In the genomic region with DNA sequence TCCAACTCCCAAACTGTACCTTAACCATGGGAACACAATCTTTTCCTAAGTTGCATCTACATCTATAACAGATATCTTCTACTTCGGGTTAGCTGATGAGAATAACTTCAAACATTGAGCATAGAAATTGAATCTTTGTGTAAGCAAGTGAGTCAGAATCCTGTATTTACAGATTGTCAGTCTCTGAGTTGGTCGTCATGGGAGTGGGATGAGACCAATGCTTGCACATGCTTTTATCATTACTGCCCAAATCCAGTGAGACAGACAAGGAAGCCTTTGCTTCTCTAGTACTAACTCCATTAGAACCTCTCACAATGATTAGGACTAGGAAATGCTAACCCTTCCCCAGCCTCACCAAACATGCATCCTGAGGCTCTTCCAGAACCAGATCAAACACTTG, we compare ENCODE assay signal across 18 cellular contexts.
DNase-seq lines count a peak whose midpoint lies in the region; ATAC-seq and TF ChIP-seq lines count a peak whose summit lies in the region.
"Had no signal": no experiment of that assay in that cellular context is flagged by ENCODE, and none has a peak within 500 bp of the region (broad histone marks: within the 10 kb centered on the region; RNA-seq: fewer than 3 reads in every experiment).

No MANE protein-coding gene starts in this region.

- H3K79me2 ChIP-seq in GM23248 (ENCODE audit: insufficient read depth) (no peaks in the 10 kb centered on the region), SK-N-SH (ENCODE audit: insufficient read depth) (no peaks in the 10 kb centered on the region)

- DNase-seq in GM23248 (peak; percentile 5), IMR-90 (peak; percentile 80), iris pigment epithelial cell (ENCODE audit: low read depth) (peak; percentile 67), stomach (no peak), SK-N-SH (no peak), Right ventricle myocardium inferior (ENCODE audit: missing footprints) (no peak), activated T-cell treated with anti-CD3 and anti-CD28 coated beads for 4 hours (no peak)
- DNase-seq: C1 segment of cervical spinal cord; CD4-positive, CD25-positive, alpha-beta regulatory T cell; CD8-positive, alpha-beta memory T cell; COR-L47; DMS 273 treated with DMSO at 0.1 percent for 48 hours; DMS79; GF-D8; KBM-7 had no signal

- intact Hi-C loops in IMR-90 (cut with micrococcal nuclease) (no loop called here), stomach (cut with DNase I; ENCODE audit: low total_unique reads) (no loop called here), Right ventricle myocardium inferior (cut with DNase I) (no loop called here)

- H3K27ac ChIP-seq in BLaER1 (peak overlapping the region; percentile 99), GM23248 (no peak overlapping the region), IMR-90 (ENCODE audit: insufficient read depth, low read length) (no peak overlapping the region), stomach (no peak overlapping the region), SK-N-SH (ENCODE audit: low read depth in 2 of 2, low read length in 1 of 2) (no peak overlapping the region)
- H3K27ac ChIP-seq: 22Rv1 had no signal

- no peak for TF ChIP-seq RAD21 in IMR-90 (IDR thresholded peaks at IDR 0.05; ENCODE audit: low read length)
- no peak for TF ChIP-seq RAD21 in SK-N-SH (IDR thresholded peaks at IDR 0.05; ENCODE audit: low read length)

- peak overlapping the region in 1 of 2 experiments; percentile 39; a peak in 1 of 4 replicates for H4K8ac ChIP-seq in IMR-90 (ENCODE audit: low read depth in 2 of 2, low read length in 2 of 2)

- dilution Hi-C loops in IMR-90 (cut with HindIII; ENCODE audit: low sequenced_read_pairs, unreplicated experiment), result no loop called here

- no peak overlapping the region for H4K5ac ChIP-seq in IMR-90 (ENCODE audit: low read depth, low read length)

- in situ Hi-C loops in GM23248 (cut with MboI), result no loop called here
- in situ Hi-C loops in IMR-90 (cut with MboI; ENCODE audit: low sequenced_read_pairs), result no loop called here

- H4K20me1 ChIP-seq in BLaER1, result no peaks in the 10 kb centered on the region
- no peaks in the 10 kb centered on the region for H4K20me1 ChIP-seq in GM23248 (ENCODE audit: insufficient read depth)
- H4K20me1 ChIP-seq in IMR-90 (ENCODE audit: insufficient read depth, low read length), result no peaks in the 10 kb centered on the region
- no peaks in the 10 kb centered on the region for H4K20me1 ChIP-seq in SK-N-SH (ENCODE audit: insufficient read depth)

- peak overlapping the region; percentile 15; the same call in 1 of the 2 replicates for H2BK20ac ChIP-seq in IMR-90 (ENCODE audit: low read depth, low read length)

- BruUV-seq in IMR-90 (replicated peaks; lab: Mats Ljungman, UMichigan), result no TSS peak

- H3K4ac ChIP-seq in IMR-90 (ENCODE audit: low read depth, low read length), result peak overlapping the region; percentile 2; the same call in 1 of the 2 replicates

- peak overlapping the region; percentile 29 for H2BK5ac ChIP-seq in IMR-90 (ENCODE audit: low read depth, low read length, poor library complexity, severe bottlenecking)

- H3K4me2 ChIP-seq in BLaER1 (peak overlapping the region; percentile 72), GM23248 (ENCODE audit: unreplicated experiment) (no peak overlapping the region), IMR-90 (ENCODE audit: low read depth, low read length) (no peak overlapping the region), SK-N-SH (no peak overlapping the region)

- peak overlapping the region; percentile 22; the same call in 1 of the 2 replicates for H3K4me3 ChIP-seq in BLaER1
- no peak overlapping the region for H3K4me3 ChIP-seq in GM23248
- no peak overlapping the region for H3K4me3 ChIP-seq in IMR-90 (ENCODE audit: insufficient read depth, low read depth, low read length)
- no peak overlapping the region for H3K4me3 ChIP-seq in stomach
- no peak overlapping the region for H3K4me3 ChIP-seq in SK-N-SH (ENCODE audit: low read depth in 2 of 2, low read length in 1 of 2)
- H3K4me3 ChIP-seq: HAP-1 had no signal

- H3K9me3 ChIP-seq in BLaER1, result peaks cover 40% of the 10 kb centered on the region
- H3K9me3 ChIP-seq in GM23248 (ENCODE audit: low read depth), result no peaks in the 10 kb centered on the region
- no peaks in the 10 kb centered on the region for H3K9me3 ChIP-seq in IMR-90 (ENCODE audit: control insufficient read depth, insufficient read depth, low read length)
- no peaks in the 10 kb centered on the region for H3K9me3 ChIP-seq in stomach
- no peaks in the 10 kb centered on the region for H3K9me3 ChIP-seq in SK-N-SH
- H3K9me3 ChIP-seq: HAP-1 had no signal

- H2BK15ac ChIP-seq in IMR-90 (ENCODE audit: low read depth, low read length), result no peak overlapping the region

- TF ChIP-seq EP300 in stomach (IDR thresholded peaks at IDR 0.05) (no peak), SK-N-SH (IDR thresholded peaks at IDR 0.05; ENCODE audit: borderline replicate concordance in 1 of 2, low read depth in 1 of 2, low read length in 1 of 2) (no peak)

- H3K9me1 ChIP-seq in IMR-90 (ENCODE audit: insufficient read depth, low read length), result peaks cover 3% of the 10 kb centered on the region; the same call in 1 of the 2 replicates

- no peaks in the 10 kb centered on the region for H3F3A ChIP-seq in GM23248 (ENCODE audit: insufficient read depth)
- no peaks in the 10 kb centered on the region for H3F3A ChIP-seq in SK-N-SH (replicated peaks; ENCODE audit: insufficient read depth)

- H2AK5ac ChIP-seq in IMR-90 (ENCODE audit: low read depth, low read length), result no peak overlapping the region

- CTCF ChIA-PET in IMR-90 (lab: Yijun Ruan, JAX), result no interaction called here
- CTCF ChIA-PET in SK-N-SH (lab: Yijun Ruan, JAX), result no interaction called here

- H3K9me2 ChIP-seq in GM23248 (ENCODE audit: insufficient read depth) (no peaks in the 10 kb centered on the region), SK-N-SH (no peaks in the 10 kb centered on the region)

- H2AFZ ChIP-seq in GM23248 (no peak overlapping the region), IMR-90 (replicated peaks; ENCODE audit: low read length, poor library complexity) (no peak overlapping the region), SK-N-SH (ENCODE audit: low read depth) (no peak overlapping the region)

- H3K4me1 ChIP-seq in BLaER1, result peaks cover 98% of the 10 kb centered on the region
- peaks cover 2% of the 10 kb centered on the region for H3K4me1 ChIP-seq in GM23248 (ENCODE audit: insufficient read depth)
- no peaks in the 10 kb centered on the region; the same call in 1 of the 2 replicates for H3K4me1 ChIP-seq in IMR-90 (ENCODE audit: control insufficient read depth, insufficient read depth, low read length)
- H3K4me1 ChIP-seq in stomach, result no peaks in the 10 kb centered on the region
- H3K4me1 ChIP-seq in SK-N-SH (ENCODE audit: control insufficient read depth in 1 of 2, insufficient read depth in 2 of 2, low read depth in 1 of 2, low read length in 1 of 2), result no peaks in the 10 kb centered on the region
- H3K4me1 ChIP-seq: HAP-1 had no signal

- no peak for TF ChIP-seq POLR2A in IMR-90 (IDR thresholded peaks at IDR 0.05; ENCODE audit: low read depth, low read length)
- no peak for TF ChIP-seq POLR2A in stomach (IDR thresholded peaks at IDR 0.05)

- no peak overlapping the region for H3K56ac ChIP-seq in IMR-90 (ENCODE audit: extremely low read depth, insufficient read depth, low read length)

- H3K27me3 ChIP-seq in BLaER1 (no peaks in the 10 kb centered on the region), GM23248 (replicated peaks; ENCODE audit: insufficient read depth) (no peaks in the 10 kb centered on the region), IMR-90 (ENCODE audit: control insufficient read depth, insufficient read depth, low read length) (no peaks in the 10 kb centered on the region), stomach (no peaks in the 10 kb centered on the region), SK-N-SH (ENCODE audit: insufficient read depth) (no peaks in the 10 kb centered on the region)

- no peak overlapping the region; the same call in 1 of the 2 replicates for H4K91ac ChIP-seq in IMR-90 (ENCODE audit: insufficient read depth, low read depth, low read length)

- TF ChIP-seq CTCF in IMR-90 (conservative IDR thresholded peaks at IDR 0.05; ENCODE audit: low read depth, low read length) (no peak), stomach (IDR thresholded peaks at IDR 0.05) (no peak), SK-N-SH (IDR thresholded peaks at IDR 0.05) (no peak)

- H3K36me3 ChIP-seq in BLaER1 (peaks cover 26% of the 10 kb centered on the region), GM23248 (ENCODE audit: low read depth) (no peaks in the 10 kb centered on the region), IMR-90 (ENCODE audit: control insufficient read depth, insufficient read depth, low read length) (no peaks in the 10 kb centered on the region), stomach (no peaks in the 10 kb centered on the region), SK-N-SH (replicated peaks in 1 of 2; ENCODE audit: control insufficient read depth in 1 of 2, insufficient read depth in 2 of 2, low read length in 1 of 2) (no peaks in the 10 kb centered on the region)
- H3K36me3 ChIP-seq: HAP-1 had no signal

- H3K18ac ChIP-seq in IMR-90 (ENCODE audit: low read depth, low read length), result peak overlapping the region; percentile 16; the same call in 1 of the 2 replicates

- no peak overlapping the region for H3K23ac ChIP-seq in IMR-90 (ENCODE audit: low read depth, low read length)

- WGBS in GM23248 (ENCODE audit: low coverage in 1 of 2, low lambda C conversion rate in 2 of 2, missing lambda C conversion rate in 2 of 2), 2 experiments, result 81 to 88% methylated on average over 2 of the region's 2 CpGs
- no CpG with 5 or more reads among the region's 2 CpGs for WGBS in IMR-90 (ENCODE audit: extremely low coverage in 2 of 2, insufficient read length in 1 of 2), 2 experiments
- 51 to 70% (median 60%) methylated on average over 2 of the region's 2 CpGs for WGBS in stomach, 5 donors
- 27% methylated on average over 2 of the region's 2 CpGs for WGBS in SK-N-SH (ENCODE audit: low lambda C conversion rate)

- H3K9ac ChIP-seq in BLaER1, result no peak overlapping the region
- no peak overlapping the region for H3K9ac ChIP-seq in GM23248
- no peak overlapping the region for H3K9ac ChIP-seq in IMR-90 (ENCODE audit: low read depth, low read length)
- no peak overlapping the region for H3K9ac ChIP-seq in SK-N-SH

- H3K79me1 ChIP-seq in IMR-90 (ENCODE audit: low read depth in 1 of 2, low read length in 2 of 2), result no peaks in the 10 kb centered on the region

- H3K14ac ChIP-seq in IMR-90 (replicated peaks; ENCODE audit: low read depth, low read length), result peak overlapping the region; percentile 15; the same call in 1 of the 2 replicates

- POLR2A ChIA-PET in IMR-90 (lab: Charles Lee; ENCODE audit: unreplicated experiment) (no interaction called here), SK-N-SH (lab: Yijun Ruan, JAX) (no interaction called here)

- peak overlapping the region; percentile 33; the same call in 1 of the 2 replicates for H2BK120ac ChIP-seq in IMR-90 (ENCODE audit: low read depth, low read length)

- ATAC-seq in IMR-90 (ENCODE audit: low read depth) (peak; percentile 73), Right ventricle myocardium inferior (no peak)

- no peak overlapping the region for H2AK9ac ChIP-seq in IMR-90 (replicated peaks; ENCODE audit: low read depth, low read length, poor library complexity)

TF ChIP-seq in IMR-90, 13 proteins besides CTCF, POLR2A, EP300 and RAD21 (continues in another document):
- no peak for TF ChIP-seq BHLHE40 (IDR thresholded peaks at IDR 0.05; ENCODE audit: low read depth, low read length)

Comparison
In these comparisons a context has a peak if more than half of its experiments do, and no peak if none do; other contexts are left out.
1. DNase-seq: peak in GM23248 (single experiment), IMR-90 (single experiment) and iris pigment epithelial cell (single experiment); none in stomach (single experiment), SK-N-SH (single experiment), Right ventricle myocardium inferior (single experiment) and activated T-cell treated with anti-CD3 and anti-CD28 coated beads for 4 hours (single experiment).